ENCODE assay signal across 19 cellular contexts in genomic region chr17:55434721-55435120, GRCh38. TPM values are rescaled to one million over a fixed set of nuclear protein-coding genes. Genes with fewer than 3 reads are reported as not detected.
A peak's percentile ranks its signal among the peaks of the same experiment; 100 is the strongest.
DNase-seq lines count a peak whose midpoint lies in the region; ATAC-seq, FAIRE-seq and TF ChIP-seq lines count a peak whose summit lies in the region.
"Had no signal": no experiment of that assay in that cellular context is flagged by ENCODE, and none has a peak within 500 bp of the region (broad histone marks: within the 10 kb centered on the region; RNA-seq: fewer than 3 reads in every experiment).

No MANE protein-coding gene starts in this region.

- H3K36me3 ChIP-seq in ACC112 (ENCODE audit: insufficient read depth, low read length) (no peaks in the 10 kb centered on the region), RWPE2 (ENCODE audit: low read depth) (no peaks in the 10 kb centered on the region), keratinocyte (ENCODE audit: control insufficient read depth in 2 of 2, extremely low read depth in 1 of 2, insufficient read depth in 2 of 2, low read length in 2 of 2) (no peaks in the 10 kb centered on the region), left lung (no peaks in the 10 kb centered on the region), vagina (no peaks in the 10 kb centered on the region)
- H3K36me3 ChIP-seq: BLaER1, esophagus muscularis mucosa, heart right ventricle, MG63 had no signal

- H3K4me1 ChIP-seq in ACC112 (ENCODE audit: control insufficient read depth, insufficient read depth, low read length, unreplicated experiment) (peaks cover 51% of the 10 kb centered on the region), RWPE2 (ENCODE audit: insufficient read depth, poor library complexity, severe bottlenecking) (peaks cover 37% of the 10 kb centered on the region), keratinocyte (ENCODE audit: control insufficient read depth, extremely low read depth, insufficient read depth, low read length) (peaks cover 35% of the 10 kb centered on the region), left lung (peaks cover 4 to 30% of the 10 kb centered on the region in 2 donors), vagina (peaks cover 27% of the 10 kb centered on the region)

- H3K27me3 ChIP-seq in ACC112 (ENCODE audit: insufficient read depth, low read length) = no peaks in the 10 kb centered on the region
- H3K27me3 ChIP-seq in RWPE2 (ENCODE audit: insufficient read depth, poor library complexity, severe bottlenecking) = no peaks in the 10 kb centered on the region
- no peaks in the 10 kb centered on the region for H3K27me3 ChIP-seq in keratinocyte (ENCODE audit: control insufficient read depth, extremely low read depth, insufficient read depth, low read length)
- no peaks in the 10 kb centered on the region for H3K27me3 ChIP-seq in left lung
- no peaks in the 10 kb centered on the region for H3K27me3 ChIP-seq in vagina
- H3K27me3 ChIP-seq: BLaER1, esophagus muscularis mucosa, heart right ventricle, MG63 had no signal

- H3K4me3 ChIP-seq in ACC112 (ENCODE audit: low read depth, low read length) (no peak overlapping the region), RWPE2 (ENCODE audit: severe bottlenecking) (no peak overlapping the region), keratinocyte (ENCODE audit: control insufficient read depth in 2 of 3, extremely low read depth in 1 of 3, insufficient read depth in 2 of 3, low read depth in 1 of 3, low read length in 3 of 3) (no peak overlapping the region), left lung (no peak overlapping the region), vagina (no peak overlapping the region)
- H3K4me3 ChIP-seq: BLaER1, esophagus muscularis mucosa, heart right ventricle, MG63 had no signal

- no peaks in the 10 kb centered on the region for H3K9me1 ChIP-seq in keratinocyte (ENCODE audit: control insufficient read depth, extremely low read depth, insufficient read depth, low read length)

- no peaks in the 10 kb centered on the region for H3K79me2 ChIP-seq in ACC112 (ENCODE audit: control insufficient read depth, insufficient read depth, low read length, unreplicated experiment)
- H3K79me2 ChIP-seq in keratinocyte (ENCODE audit: control insufficient read depth, insufficient read depth, low read length) = no peaks in the 10 kb centered on the region

- no peak overlapping the region for H3K9ac ChIP-seq in keratinocyte (ENCODE audit: control insufficient read depth, extremely low read depth, insufficient read depth, low read length)
- H3K9ac ChIP-seq: BLaER1 had no signal

- H3K36me3 Mint-ChIP-seq in glutamatergic neuron (ENCODE audit: unreplicated experiment) = no peaks in the 10 kb centered on the region
- H3K36me3 Mint-ChIP-seq: brain had no signal

- no peak for ATAC-seq in RWPE2 (ENCODE audit: low read depth)
- ATAC-seq in left lung = no peak
- ATAC-seq: heart right ventricle had no signal

- H3K4me2 ChIP-seq in keratinocyte (ENCODE audit: control insufficient read depth, extremely low read depth, insufficient read depth, low read depth, low read length) = no peak overlapping the region
- H3K4me2 ChIP-seq: BLaER1 had no signal

- H4K20me1 ChIP-seq in keratinocyte (ENCODE audit: control insufficient read depth, extremely low read depth, insufficient read depth, low read length) = peaks cover 2% of the 10 kb centered on the region
- H4K20me1 ChIP-seq: BLaER1 had no signal

- no peak for FAIRE-seq in keratinocyte (lab: Jason Lieb, UNC)
- FAIRE-seq: kidney had no signal

- H2AFZ ChIP-seq in ACC112 (ENCODE audit: low read length, unreplicated experiment) (peak overlapping the region; percentile 13), keratinocyte (ENCODE audit: control insufficient read depth, low read length) (no peak overlapping the region)

- intact Hi-C loops in left lung (cut with DNase I) = no loop called here
- intact Hi-C loops in vagina (cut with DNase I) = no loop called here

- no peak overlapping the region for H3K4me3 Mint-ChIP-seq in glutamatergic neuron (ENCODE audit: unreplicated experiment)
- H3K4me3 Mint-ChIP-seq: brain, neural crest cell had no signal

- H3K4me1 Mint-ChIP-seq in glutamatergic neuron (ENCODE audit: low read depth, unreplicated experiment) = peaks cover 21% of the 10 kb centered on the region

- DNase-seq in RWPE2 (ENCODE audit: low spot score) (no peak), keratinocyte (ENCODE audit: low read depth, low spot score) (no peak), glutamatergic neuron (no peak), left lung (no peak), vagina (ENCODE audit: extremely low spot score in 2 of 2) (no peak)
- DNase-seq: activated naive CD4-positive, alpha-beta T cell; dermis blood vessel endothelial cell; heart right ventricle; kidney; MG63; NCI-H2029; NCI-H748 treated with DMSO at 0.1 percent for 48 hours; retina had no signal

- TF ChIP-seq CTCF in 22Rv1 (IDR thresholded peaks at IDR 0.05) = no peak
- no peak for TF ChIP-seq CTCF in RWPE2 (IDR thresholded peaks at IDR 0.05; ENCODE audit: poor library complexity, severe bottlenecking)
- TF ChIP-seq CTCF in keratinocyte (optimal IDR thresholded peaks at IDR 0.05 in 1 of 3, IDR thresholded peaks at IDR 0.05 in 1 of 3, conservative IDR thresholded peaks at IDR 0.05 in 1 of 3; ENCODE audit: extremely low read depth in 1 of 3, insufficient read depth in 2 of 3, low read length in 3 of 3) = no peak
- no peak for TF ChIP-seq CTCF in glutamatergic neuron (IDR thresholded peaks at IDR 0.05; ENCODE audit: partially characterized antibody, unreplicated experiment)
- no peak for TF ChIP-seq CTCF in left lung (IDR thresholded peaks at IDR 0.05)
- no peak for TF ChIP-seq CTCF in vagina (IDR thresholded peaks at IDR 0.05)

- TF ChIP-seq POLR2A in vagina (IDR thresholded peaks at IDR 0.05) = no peak

- dilution Hi-C loops in keratinocyte (cut with MboI; ENCODE audit: extremely low pct_ligation_motif_present, low sequenced_read_pairs) = no loop called here

- H3K9me3 Mint-ChIP-seq in glutamatergic neuron (ENCODE audit: unreplicated experiment) = peaks cover 2% of the 10 kb centered on the region

- no peaks in the 10 kb centered on the region for H3K9me3 ChIP-seq in RWPE2 (ENCODE audit: severe bottlenecking)
- no peaks in the 10 kb centered on the region for H3K9me3 ChIP-seq in keratinocyte (ENCODE audit: control insufficient read depth, low read depth, low read length)
- no peaks in the 10 kb centered on the region for H3K9me3 ChIP-seq in left lung
- H3K9me3 ChIP-seq in vagina = no peaks in the 10 kb centered on the region
- H3K9me3 ChIP-seq: BLaER1, esophagus muscularis mucosa, heart right ventricle, MG63 had no signal

- H3K27me3 Mint-ChIP-seq in glutamatergic neuron (ENCODE audit: unreplicated experiment) = no peaks in the 10 kb centered on the region

- H3K27ac Mint-ChIP-seq in glutamatergic neuron (ENCODE audit: unreplicated experiment) = no peak overlapping the region

- H3K27ac ChIP-seq in 22Rv1 (peak overlapping the region; percentile 90), ACC112 (ENCODE audit: low read depth, low read length) (peak overlapping the region; percentile 87), RWPE2 (ENCODE audit: poor library complexity, severe bottlenecking) (peak overlapping the region; percentile 96), keratinocyte (ENCODE audit: control insufficient read depth, insufficient read depth, low read length) (peak overlapping the region; percentile 96), left lung (no peak overlapping the region), vagina (no peak overlapping the region)
- H3K27ac ChIP-seq: BLaER1 had no signal

RNA-seq across cellular contexts. Expression of gene MMD, which starts 13.1 kb away (rescaled TPM):
- polyA plus RNA-seq in keratinocyte = 4.5 to 6.4 TPM (median 6.0 TPM) in 3 replicates
- polyA plus RNA-seq in keratinocyte (2011; ENCODE audit: low read depth) = 2.5 TPM
- polyA plus RNA-seq in keratinocyte (2011; cell fraction: cytosol; rRNA removed) = 3.9 and 7.0 TPM in 2 replicates
- polyA plus RNA-seq in keratinocyte (2011; cell fraction: nucleus; rRNA removed) = 2.3 and 3.8 TPM in 2 replicates
- polyA plus RNA-seq in keratinocyte (2012; ENCODE audit: low replicate concordance) = 3.6 and 4.3 TPM in 2 replicates
- 1.5 to 3.6 TPM (median 2.9 TPM) in 3 replicates for polyA minus RNA-seq in keratinocyte
- polyA minus RNA-seq in keratinocyte (2011; cell fraction: cytosol; rRNA and poly(A)+ RNA removed) = 2.9 TPM
- polyA minus RNA-seq in keratinocyte (2011; cell fraction: nucleus; rRNA and poly(A)+ RNA removed) = 1.1 and 3.9 TPM in 2 replicates
- total RNA-seq in glutamatergic neuron (ENCODE audit: unreplicated experiment) (60.6 TPM), left lung (10 to 100 TPM; 19.0 to 23.2 TPM), vagina (16.7 TPM)

Comparison
In these comparisons a context has a peak if more than half of its experiments do, and no peak if none do; other contexts are left out.
1. H3K27ac ChIP-seq: peak in 22Rv1 (single experiment), ACC112 (single experiment), RWPE2 (single experiment) and keratinocyte (single experiment); none in left lung (0 of 2) and vagina (single experiment).